1 cellular context compared by ENCODE assay signal in the genomic region with DNA sequence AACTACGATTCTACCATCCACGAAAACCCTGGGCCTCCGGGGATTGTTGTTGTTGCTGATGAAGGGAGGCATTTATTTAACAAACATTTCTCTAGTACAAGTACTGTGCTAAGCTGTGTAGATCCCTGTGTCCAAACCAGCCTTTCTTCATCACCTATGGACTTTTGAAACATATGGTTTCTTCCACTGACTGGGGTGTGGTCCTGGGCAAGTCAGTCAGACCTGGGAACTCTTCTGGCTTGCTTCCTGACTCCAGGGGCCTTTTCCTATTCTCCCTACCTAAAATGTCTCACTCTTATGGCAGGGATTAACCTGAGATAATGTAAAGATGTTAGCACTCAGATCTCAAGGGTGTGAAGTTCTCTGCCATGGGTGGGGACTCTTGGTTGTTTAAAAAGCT.
TF ChIP-seq lines count a peak whose summit lies in the region.

No MANE protein-coding gene starts in this region.

TF ChIP-seq in endothelial cell of umbilical vein, 7 proteins besides CTCF, POLR2A, EP300 and RAD21 (continued from another document):
- no peak for TF ChIP-seq EZH2 (IDR thresholded peaks at IDR 0.05; ENCODE audit: borderline replicate concordance, low read depth, low read length, severe bottlenecking)
- no peak for TF ChIP-seq JUN (IDR thresholded peaks at IDR 0.05; ENCODE audit: borderline replicate concordance, insufficient read depth, insufficient read length, low read depth)
- no peak for TF ChIP-seq FOS (IDR thresholded peaks at IDR 0.05; ENCODE audit: borderline replicate concordance, insufficient read depth, low read length)
TF ChIP-seq in endothelial cell of umbilical vein: peak in this region for 0.
